In the genomic region with DNA sequence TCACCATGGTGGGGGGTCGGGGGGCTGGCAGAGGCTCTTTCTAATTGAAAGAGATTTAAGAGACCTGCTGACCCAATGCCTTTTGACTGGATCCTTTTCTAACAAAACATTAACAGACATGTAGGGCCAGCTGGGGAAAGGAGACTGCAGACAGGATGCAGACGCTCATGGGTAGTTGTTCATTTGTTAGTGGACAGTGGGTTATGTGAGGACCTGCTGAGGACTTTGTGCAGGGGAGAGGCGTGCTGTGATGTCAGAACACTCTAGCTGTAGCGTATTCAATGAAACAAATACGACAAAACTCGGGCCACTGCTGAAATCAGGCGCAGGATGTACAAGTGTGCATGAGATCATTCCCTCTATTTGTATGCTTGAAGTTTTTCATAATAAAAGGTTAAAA, we compare ENCODE assay signal across 11 cellular contexts. TPM values are rescaled to one million over a fixed set of nuclear protein-coding genes. Genes with fewer than 3 reads are reported as not detected.
DNase-seq lines count a peak whose midpoint lies in the region; ATAC-seq and TF ChIP-seq lines count a peak whose summit lies in the region.
"Had no signal": no experiment of that assay in that cellular context is flagged by ENCODE, and none has a peak within 500 bp of the region (broad histone marks: within the 10 kb centered on the region; RNA-seq: fewer than 3 reads in every experiment).

No MANE protein-coding gene starts in this region.

- H3K36me3 ChIP-seq in RWPE2 (ENCODE audit: low read depth) (no peaks in the 10 kb centered on the region), left ventricle myocardium inferior (no peaks in the 10 kb centered on the region), prostate gland (no peaks in the 10 kb centered on the region), A673 (ENCODE audit: insufficient read depth, low read length, poor library complexity, severe bottlenecking) (no peaks in the 10 kb centered on the region)
- H3K36me3 ChIP-seq in CD8-positive, alpha-beta memory T cell (ENCODE audit: insufficient read depth, low read length), result no peaks in the 10 kb centered on the region

- no TSS peak for BruUV-seq in A673 (replicated peaks; lab: Mats Ljungman, UMichigan)

- peak overlapping the region in 1 of 8 donors; percentile 5 for H3K27ac Mint-ChIP-seq in CD8-positive, alpha-beta memory T cell
- H3K27ac Mint-ChIP-seq: stimulated activated naive CD8-positive, alpha-beta T cell treated with anti-CD3 and anti-CD28 coated beads, Interleukin-15, Interleukin-2, amounts not matched to agents 100 ng/mL and 50 ng/mL, for 24 hours had no signal

- ATAC-seq in RWPE2 (ENCODE audit: low read depth) (no peak), GM18909 (IDR thresholded peaks at IDR 0.05; ENCODE audit: poor library complexity, unreplicated experiment) (no peak)

- intact Hi-C loops in left ventricle myocardium inferior (cut with micrococcal nuclease) (no loop called here), prostate gland (cut with DNase I) (no loop called here), A673 (cut with micrococcal nuclease; ENCODE audit: unreplicated experiment) (loop anchor here (2.0 to 10.0 kb wide), 2 partner anchors 25 to 309 kb away; no protein-coding TSS in a partner anchor)

- H3K27me3 Mint-ChIP-seq in CD8-positive, alpha-beta memory T cell, result peaks cover 12 to 21% of the 10 kb centered on the region in 2 donors
- H3K27me3 Mint-ChIP-seq: stimulated activated naive CD8-positive, alpha-beta T cell treated with anti-CD3 and anti-CD28 coated beads, Interleukin-15, Interleukin-2, amounts not matched to agents 100 ng/mL and 50 ng/mL, for 24 hours had no signal

- TF ChIP-seq POLR2A in prostate gland (IDR thresholded peaks at IDR 0.05), result no peak

- whole genome bisulfite sequencing in prostate gland, result 70% methylated on average over 7 of the region's 7 CpGs

- CTCF ChIA-PET in CD8-positive, alpha-beta memory T cell (lab: Charles Lee), result interaction anchor here (0.5 to 3.4 kb wide), 8 partner anchors 14 to 410 kb away, joined by 3 to 21 read pairs (median 4); no protein-coding TSS in a partner anchor
- CTCF ChIA-PET in A673 (lab: Charles Lee), result interaction anchor here (0.9 to 1.2 kb wide), 3 partner anchors 26 to 283 kb away, joined by 3 to 5 read pairs (median 3); no protein-coding TSS in a partner anchor

- POLR2A ChIA-PET in CD8-positive, alpha-beta memory T cell (lab: Charles Lee), result no interaction called here
- POLR2A ChIA-PET in A673 (lab: Charles Lee; ENCODE audit: low non-redundant PET), result no interaction called here

- in situ Hi-C loops in GM13976 (cut with MboI; ENCODE audit: low sequenced_read_pairs, unreplicated experiment), result no loop called here

- H3K36me3 Mint-ChIP-seq in CD8-positive, alpha-beta memory T cell, result no peaks in the 10 kb centered on the region
- H3K36me3 Mint-ChIP-seq: CD4-positive, CD25-positive, alpha-beta regulatory T cell had no signal

- no peaks in the 10 kb centered on the region for H3K27me3 ChIP-seq in RWPE2 (ENCODE audit: insufficient read depth, poor library complexity, severe bottlenecking)
- no peaks in the 10 kb centered on the region for H3K27me3 ChIP-seq in left ventricle myocardium inferior (ENCODE audit: low read depth)
- no peaks in the 10 kb centered on the region for H3K27me3 ChIP-seq in prostate gland (replicated peaks; ENCODE audit: insufficient read depth)
- peaks cover 4% of the 10 kb centered on the region for H3K27me3 ChIP-seq in CD8-positive, alpha-beta memory T cell (ENCODE audit: insufficient read depth, low read length, poor library complexity, severe bottlenecking)
- no peaks in the 10 kb centered on the region for H3K27me3 ChIP-seq in A673 (replicated peaks; ENCODE audit: insufficient read depth, low read depth, low read length, poor library complexity)

- H3K4me1 Mint-ChIP-seq in CD8-positive, alpha-beta memory T cell, result peaks cover 4 to 5% (median 5%) of the 10 kb centered on the region in 3 donors

- H3K4me3 ChIP-seq in RWPE2 (ENCODE audit: severe bottlenecking) (no peak overlapping the region), left ventricle myocardium inferior (peak overlapping the region; percentile 72), prostate gland (peak overlapping the region in 1 of 2 donors; percentile 13), A673 (ENCODE audit: low read depth, low read length, poor library complexity, severe bottlenecking) (no peak overlapping the region)
- H3K4me3 ChIP-seq in CD8-positive, alpha-beta memory T cell (ENCODE audit: low read length), result no peak overlapping the region

- DNase-seq in COLO829 (ENCODE audit: low spot score) (peak; percentile 19), RWPE2 (ENCODE audit: low spot score) (no peak), left ventricle myocardium inferior (no peak), prostate gland (ENCODE audit: low spot score) (no peak), A673 (ENCODE audit: low spot score) (no peak), GM13976 (ENCODE audit: low spot score) (no peak)
- DNase-seq in CD8-positive, alpha-beta memory T cell, result no peak
- DNase-seq: CD4-positive, CD25-positive, alpha-beta regulatory T cell; MM.1S had no signal

- no peak for TF ChIP-seq CTCF in RWPE2 (IDR thresholded peaks at IDR 0.05; ENCODE audit: poor library complexity, severe bottlenecking)
- no peak for TF ChIP-seq CTCF in left ventricle myocardium inferior (IDR thresholded peaks at IDR 0.05; ENCODE audit: borderline replicate concordance)
- TF ChIP-seq CTCF in prostate gland (IDR thresholded peaks at IDR 0.05), result no peak
- TF ChIP-seq CTCF in A673 (conservative IDR thresholded peaks at IDR 0.05; ENCODE audit: low read depth, low read length), result no peak
- no peak for TF ChIP-seq CTCF in GM13976 (IDR thresholded peaks at IDR 0.05; ENCODE audit: borderline replicate concordance, control extremely low read depth, extremely low read depth, insufficient read depth, missing control alignments)

- H3K9me3 ChIP-seq in RWPE2 (ENCODE audit: severe bottlenecking) (no peaks in the 10 kb centered on the region), left ventricle myocardium inferior (replicated peaks) (no peaks in the 10 kb centered on the region), prostate gland (no peaks in the 10 kb centered on the region), A673 (ENCODE audit: low read depth, low read length, poor library complexity, severe bottlenecking) (no peaks in the 10 kb centered on the region)
- no peaks in the 10 kb centered on the region for H3K9me3 ChIP-seq in CD8-positive, alpha-beta memory T cell (ENCODE audit: low read length)

- no peaks in the 10 kb centered on the region for H3K9me3 Mint-ChIP-seq in CD8-positive, alpha-beta memory T cell
- H3K9me3 Mint-ChIP-seq: CD4-positive, CD25-positive, alpha-beta regulatory T cell; stimulated activated naive CD8-positive, alpha-beta T cell treated with anti-CD3 and anti-CD28 coated beads, Interleukin-15, Interleukin-2, amounts not matched to agents 100 ng/mL and 50 ng/mL, for 24 hours had no signal

- H3K4me3 Mint-ChIP-seq in CD8-positive, alpha-beta memory T cell, result peak overlapping the region in 1 of 7 donors; percentile 6
- H3K4me3 Mint-ChIP-seq: CD4-positive, CD25-positive, alpha-beta regulatory T cell; stimulated activated naive CD8-positive, alpha-beta T cell treated with anti-CD3 and anti-CD28 coated beads, Interleukin-15, Interleukin-2, amounts not matched to agents 100 ng/mL and 50 ng/mL, for 24 hours had no signal

- H3K4me1 ChIP-seq in RWPE2 (ENCODE audit: insufficient read depth, poor library complexity, severe bottlenecking) (peaks cover 33% of the 10 kb centered on the region), left ventricle myocardium inferior (peaks cover 44% of the 10 kb centered on the region), prostate gland (replicated peaks) (peaks cover 22% of the 10 kb centered on the region), A673 (ENCODE audit: insufficient read depth, low read length, poor library complexity, severe bottlenecking) (peaks cover 22% of the 10 kb centered on the region)
- H3K4me1 ChIP-seq in CD8-positive, alpha-beta memory T cell (ENCODE audit: insufficient read depth, low read length), result no peaks in the 10 kb centered on the region

- H3K27ac ChIP-seq in RWPE2 (ENCODE audit: poor library complexity, severe bottlenecking) (peak overlapping the region; percentile 39), left ventricle myocardium inferior (replicated peaks) (peak overlapping the region; percentile 95), prostate gland (peak overlapping the region; percentile 74 to 85), A673 (ENCODE audit: low read depth, low read length, poor library complexity, severe bottlenecking) (no peak overlapping the region)
- no peak overlapping the region for H3K27ac ChIP-seq in CD8-positive, alpha-beta memory T cell (ENCODE audit: low read depth, low read length)

RNA-seq across cellular contexts. Expression of a gene that starts 1.1 kb away (rescaled TPM):
- total RNA-seq in left ventricle myocardium inferior (42.0 TPM), prostate gland (1 to 10 TPM; 2.5 to 3.1 TPM), A673 (2021) (not detected in 2 replicates)
- not detected for total RNA-seq in CD8-positive, alpha-beta memory T cell
- not detected for polyA plus RNA-seq in CD8-positive, alpha-beta memory T cell
- total RNA-seq: CD4-positive, CD25-positive, alpha-beta regulatory T cell had no signal
- polyA plus RNA-seq: CD4-positive, CD25-positive, alpha-beta regulatory T cell had no signal

RNA-seq across cellular contexts. Expression of a gene that starts 34.1 kb away (rescaled TPM):
- total RNA-seq in left ventricle myocardium inferior (199 TPM), prostate gland (10 to 100 TPM; 24.5 to 25.7 TPM), A673 (2021) (122 and 124 TPM in 2 replicates)
- total RNA-seq in CD8-positive, alpha-beta memory T cell, result 100 to 1,000 TPM; 150 to 157 TPM
- polyA plus RNA-seq in CD8-positive, alpha-beta memory T cell, result 46.7 TPM

RNA-seq across cellular contexts. Expression of a gene that starts 43.4 kb away (rescaled TPM):
- total RNA-seq in left ventricle myocardium inferior (22.2 TPM), prostate gland (10 to 100 TPM; 64.2 to 80.2 TPM), A673 (2021) (75.8 and 76.0 TPM in 2 replicates)
- total RNA-seq in CD8-positive, alpha-beta memory T cell, result 10 to 100 TPM; 51.8 to 55.5 TPM
- 45.4 TPM for polyA plus RNA-seq in CD8-positive, alpha-beta memory T cell

RNA-seq across cellular contexts. Expression of a gene that starts 58.2 kb away (rescaled TPM):
- not detected for total RNA-seq in left ventricle myocardium inferior
- total RNA-seq in prostate gland, result not detected
- total RNA-seq in CD8-positive, alpha-beta memory T cell, result not detected
- polyA plus RNA-seq in CD8-positive, alpha-beta memory T cell, result not detected
- not detected in 2 replicates for total RNA-seq in A673 (2021)
- total RNA-seq: CD4-positive, CD25-positive, alpha-beta regulatory T cell had no signal
- polyA plus RNA-seq: CD4-positive, CD25-positive, alpha-beta regulatory T cell had no signal

Comparison
In these comparisons a context has a peak if more than half of its experiments do, and no peak if none do; other contexts are left out.
1. H3K27ac ChIP-seq: peak in RWPE2 (single experiment), left ventricle myocardium inferior (single experiment) and prostate gland (2 of 2); none in CD8-positive, alpha-beta memory T cell (single experiment) and A673 (single experiment).
2. RNA of a gene that starts 1.1 kb away (total RNA-seq): 42.0 TPM in left ventricle myocardium inferior (single experiment); 2.5 to 3.1 TPM in prostate gland, not detected in CD8-positive, alpha-beta memory T cell and not detected in A673; every median in the first group is over 10 times any median in the second.